2 cellular contexts compared by ENCODE assay signal in genomic region chr1:151702936-151703335, GRCh38.
TF ChIP-seq lines count a peak whose summit lies in the region.

No MANE protein-coding gene starts in this region.

TF ChIP-seq in SK-N-SH treated with all-trans-retinoic acid at 6 μM for 48 hours, 23 proteins besides CTCF, POLR2A, EP300 and RAD21 (continued from another document):
- TF ChIP-seq, protein P1, sequence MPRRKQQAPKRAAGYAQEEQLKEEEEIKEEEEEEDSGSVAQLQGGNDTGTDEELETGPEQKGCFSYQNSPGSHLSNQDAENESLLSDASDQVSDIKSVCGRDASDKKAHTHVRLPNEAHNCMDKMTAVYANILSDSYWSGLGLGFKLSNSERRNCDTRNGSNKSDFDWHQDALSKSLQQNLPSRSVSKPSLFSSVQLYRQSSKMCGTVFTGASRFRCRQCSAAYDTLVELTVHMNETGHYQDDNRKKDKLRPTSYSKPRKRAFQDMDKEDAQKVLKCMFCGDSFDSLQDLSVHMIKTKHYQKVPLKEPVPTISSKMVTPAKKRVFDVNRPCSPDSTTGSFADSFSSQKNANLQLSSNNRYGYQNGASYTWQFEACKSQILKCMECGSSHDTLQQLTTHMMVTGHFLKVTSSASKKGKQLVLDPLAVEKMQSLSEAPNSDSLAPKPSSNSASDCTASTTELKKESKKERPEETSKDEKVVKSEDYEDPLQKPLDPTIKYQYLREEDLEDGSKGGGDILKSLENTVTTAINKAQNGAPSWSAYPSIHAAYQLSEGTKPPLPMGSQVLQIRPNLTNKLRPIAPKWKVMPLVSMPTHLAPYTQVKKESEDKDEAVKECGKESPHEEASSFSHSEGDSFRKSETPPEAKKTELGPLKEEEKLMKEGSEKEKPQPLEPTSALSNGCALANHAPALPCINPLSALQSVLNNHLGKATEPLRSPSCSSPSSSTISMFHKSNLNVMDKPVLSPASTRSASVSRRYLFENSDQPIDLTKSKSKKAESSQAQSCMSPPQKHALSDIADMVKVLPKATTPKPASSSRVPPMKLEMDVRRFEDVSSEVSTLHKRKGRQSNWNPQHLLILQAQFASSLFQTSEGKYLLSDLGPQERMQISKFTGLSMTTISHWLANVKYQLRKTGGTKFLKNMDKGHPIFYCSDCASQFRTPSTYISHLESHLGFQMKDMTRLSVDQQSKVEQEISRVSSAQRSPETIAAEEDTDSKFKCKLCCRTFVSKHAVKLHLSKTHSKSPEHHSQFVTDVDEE (CRISPR knock-in tag; IDR thresholded peaks at IDR 0.05), result no peak
- TF ChIP-seq GLIS3 (CRISPR knock-in tag; IDR thresholded peaks at IDR 0.05), result no peak

TF ChIP-seq in SK-N-SH, 30 proteins besides CTCF, POLR2A, EP300 and RAD21 (continued from another document):
- TF ChIP-seq POLR2AphosphoS5 (IDR thresholded peaks at IDR 0.05; ENCODE audit: low read depth, low read length), result no peak
